ENCODE assay signal across 29 cellular contexts in genomic region chr14:89279649-89280232, GRCh38.
DNase-seq lines count a peak whose midpoint lies in the region; ATAC-seq, FAIRE-seq and TF ChIP-seq lines count a peak whose summit lies in the region.
"Had no signal": no experiment of that assay in that cellular context is flagged by ENCODE, and none has a peak within 500 bp of the region (broad histone marks: within the 10 kb centered on the region; RNA-seq: fewer than 3 reads in every experiment).

No MANE protein-coding gene starts in this region.

- H3K4me3 ChIP-seq in astrocyte of the cerebellum (ENCODE audit: low read depth, low read length): no peak overlapping the region
- no peak overlapping the region for H3K4me3 ChIP-seq in parathyroid adenoma (ENCODE audit: low read depth, low read length)
- H3K4me3 ChIP-seq: A549, cardiac muscle cell, dorsolateral prefrontal cortex, HAP-1, lung, right atrium auricular region, uterus had no signal

- H3K79me2 ChIP-seq in parathyroid adenoma: peaks cover 32% of the 10 kb centered on the region

- CTCF ChIA-PET in activated CD8-positive, alpha-beta T cell treated with anti-CD3 and anti-CD28 coated beads for 36 hours (lab: Charles Lee): interaction anchor here (1.2 kb wide), 1 partner anchor 253 kb away, joined by 3 read pairs; no protein-coding TSS in a partner anchor
- CTCF ChIA-PET in activated CD8-positive, alpha-beta T cell treated with anti-CD3 and anti-CD28 coated beads, Interleukin-2, amount 10 ng/mL, durations not matched to agents 7 days and 5 days (lab: Charles Lee): no interaction called here

- no peaks in the 10 kb centered on the region for H3K27me3 ChIP-seq in parathyroid adenoma (ENCODE audit: control insufficient read depth, insufficient read depth, low read length)
- H3K27me3 ChIP-seq: cardiac muscle cell, dorsolateral prefrontal cortex, right atrium auricular region, uterus had no signal

- no peak overlapping the region for H2AFZ ChIP-seq in parathyroid adenoma

- no peaks in the 10 kb centered on the region for H3K9me3 ChIP-seq in parathyroid adenoma (ENCODE audit: control insufficient read depth, low read length)
- H3K9me3 ChIP-seq: A549, HAP-1, right atrium auricular region, uterus had no signal

- no peak for TF ChIP-seq CTCF in activated CD8-positive, alpha-beta T cell treated with anti-CD3 and anti-CD28 coated beads for 36 hours (IDR thresholded peaks at IDR 0.05)
- TF ChIP-seq CTCF in astrocyte of the cerebellum (IDR thresholded peaks at IDR 0.05; ENCODE audit: low read depth, low read length, missing control alignments): peak; percentile 18
- TF ChIP-seq CTCF in parathyroid adenoma (IDR thresholded peaks at IDR 0.05): no peak

- H3K36me3 Mint-ChIP-seq in activated CD8-positive, alpha-beta T cell treated with anti-CD3 and anti-CD28 coated beads for 36 hours (ENCODE audit: low read depth): peaks cover 76% of the 10 kb centered on the region
- H3K36me3 Mint-ChIP-seq in activated CD8-positive, alpha-beta T cell treated with anti-CD3 and anti-CD28 coated beads, Interleukin-2, amount 10 ng/mL, durations not matched to agents 7 days and 5 days (ENCODE audit: low read depth): peaks cover 52% of the 10 kb centered on the region

- intact Hi-C loops in activated CD8-positive, alpha-beta T cell treated with anti-CD3 and anti-CD28 coated beads for 36 hours (cut with micrococcal nuclease): loop anchor here (5.0 kb wide), 1 partner anchor 138 kb away; the partner anchor contains the start of gene FOXN3

- in situ Hi-C loops in astrocyte of the cerebellum (cut with HindIII; ENCODE audit: low sequenced_read_pairs): no loop called here

- no peak overlapping the region for H3K4me3 Mint-ChIP-seq in activated CD8-positive, alpha-beta T cell treated with anti-CD3 and anti-CD28 coated beads for 36 hours
- H3K4me3 Mint-ChIP-seq in activated CD8-positive, alpha-beta T cell treated with anti-CD3 and anti-CD28 coated beads, Interleukin-2, amount 10 ng/mL, durations not matched to agents 7 days and 5 days: no peak overlapping the region

- H3K27me3 Mint-ChIP-seq in activated CD8-positive, alpha-beta T cell treated with anti-CD3 and anti-CD28 coated beads for 36 hours: no peaks in the 10 kb centered on the region
- no peaks in the 10 kb centered on the region for H3K27me3 Mint-ChIP-seq in activated CD8-positive, alpha-beta T cell treated with anti-CD3 and anti-CD28 coated beads, Interleukin-2, amount 10 ng/mL, durations not matched to agents 7 days and 5 days (ENCODE audit: low read depth)

- H3K9ac ChIP-seq in parathyroid adenoma: no peak overlapping the region

- no peak for FAIRE-seq in HTR-8/SVneo (lab: Jason Lieb, UNC)
- FAIRE-seq: A549, HepG2 had no signal

- H3K4me1 ChIP-seq in parathyroid adenoma: peaks cover 10% of the 10 kb centered on the region
- H3K4me1 ChIP-seq: A549, uterus had no signal

- POLR2A ChIA-PET in activated CD8-positive, alpha-beta T cell treated with anti-CD3 and anti-CD28 coated beads for 36 hours (lab: Charles Lee): no interaction called here
- POLR2A ChIA-PET in activated CD8-positive, alpha-beta T cell treated with anti-CD3 and anti-CD28 coated beads, Interleukin-2, amount 10 ng/mL, durations not matched to agents 7 days and 5 days (lab: Charles Lee): no interaction called here

- no peaks in the 10 kb centered on the region for H3K36me3 ChIP-seq in parathyroid adenoma (ENCODE audit: control insufficient read depth, insufficient read depth, low read length)
- H3K36me3 ChIP-seq: cardiac muscle cell, uterus had no signal

- peak overlapping the region; percentile 56 for H3K27ac Mint-ChIP-seq in activated CD8-positive, alpha-beta T cell treated with anti-CD3 and anti-CD28 coated beads for 36 hours
- no peak overlapping the region for H3K27ac Mint-ChIP-seq in activated CD8-positive, alpha-beta T cell treated with anti-CD3 and anti-CD28 coated beads, Interleukin-2, amount 10 ng/mL, durations not matched to agents 7 days and 5 days

- ATAC-seq in activated CD8-positive, alpha-beta T cell treated with anti-CD3 and anti-CD28 coated beads for 36 hours: no peak
- no peak for ATAC-seq in activated CD8-positive, alpha-beta T cell treated with anti-CD3 and anti-CD28 coated beads, Interleukin-2, amount 10 ng/mL, durations not matched to agents 7 days and 5 days
- ATAC-seq in HG03139 (IDR thresholded peaks at IDR 0.05; ENCODE audit: unreplicated experiment): no peak
- ATAC-seq: A549, HepG2 had no signal

- H3K27ac ChIP-seq in parathyroid adenoma: no peak overlapping the region
- H3K27ac ChIP-seq: A549, cardiac muscle cell, dorsolateral prefrontal cortex, epithelial cell of prostate, right atrium auricular region, uterus had no signal

- peak overlapping the region; percentile 23 for H3K4me2 ChIP-seq in parathyroid adenoma (ENCODE audit: low read length)
- H3K4me2 ChIP-seq: A549 had no signal

- peaks cover 5% of the 10 kb centered on the region for H3K9me3 Mint-ChIP-seq in activated CD8-positive, alpha-beta T cell treated with anti-CD3 and anti-CD28 coated beads for 36 hours
- no peaks in the 10 kb centered on the region for H3K9me3 Mint-ChIP-seq in activated CD8-positive, alpha-beta T cell treated with anti-CD3 and anti-CD28 coated beads, Interleukin-2, amount 10 ng/mL, durations not matched to agents 7 days and 5 days (ENCODE audit: insufficient read depth)

- no peak for DNase-seq in activated CD8-positive, alpha-beta T cell treated with anti-CD3 and anti-CD28 coated beads for 36 hours
- no peak for DNase-seq in activated CD8-positive, alpha-beta T cell treated with anti-CD3 and anti-CD28 coated beads, Interleukin-2, amount 10 ng/mL, durations not matched to agents 7 days and 5 days
- peak; percentile 35 for DNase-seq in NCI-H2171 (lab: John Stamatoyannopoulos, UW)
- no peak for DNase-seq in astrocyte of the cerebellum (ENCODE audit: low read depth)
- DNase-seq in HTR-8/SVneo (ENCODE audit: insufficient read length, low spot score): no peak
- no peak for DNase-seq in activated CD8-positive, alpha-beta memory T cell treated with anti-CD3 and anti-CD28 coated beads, Interleukin-2, amount 50 U/mL, for 48 hours
- DNase-seq: activated CD4-positive, alpha-beta T cell treated with anti-CD3 and anti-CD28 coated beads for 48 hours; activated gamma-delta T cell treated with Interleukin-2 at 50 U/mL for 16 hours; amniotic stem cell; COR-L47; dorsolateral prefrontal cortex; foreskin melanocyte; hypothalamus; islet precursor cell; NCI-H1105; NCI-H2227 treated with DMSO at 0.1 percent for 48 hours; occipital lobe; stimulated activated CD4-positive, alpha-beta T cell treated with anti-CD3 and anti-CD28 coated beads, Interleukin-12 subunit alpha, Interleukin-12 subunit beta, amount 100 ng/mL, for 4 hours; substantia nigra; uterus had no signal

- peaks cover 95% of the 10 kb centered on the region for H3K4me1 Mint-ChIP-seq in activated CD8-positive, alpha-beta T cell treated with anti-CD3 and anti-CD28 coated beads for 36 hours (ENCODE audit: low read depth)
- peaks cover 74% of the 10 kb centered on the region for H3K4me1 Mint-ChIP-seq in activated CD8-positive, alpha-beta T cell treated with anti-CD3 and anti-CD28 coated beads, Interleukin-2, amount 10 ng/mL, durations not matched to agents 7 days and 5 days (ENCODE audit: low read depth)
